11 cellular contexts compared by ENCODE assay signal in the genomic region with DNA sequence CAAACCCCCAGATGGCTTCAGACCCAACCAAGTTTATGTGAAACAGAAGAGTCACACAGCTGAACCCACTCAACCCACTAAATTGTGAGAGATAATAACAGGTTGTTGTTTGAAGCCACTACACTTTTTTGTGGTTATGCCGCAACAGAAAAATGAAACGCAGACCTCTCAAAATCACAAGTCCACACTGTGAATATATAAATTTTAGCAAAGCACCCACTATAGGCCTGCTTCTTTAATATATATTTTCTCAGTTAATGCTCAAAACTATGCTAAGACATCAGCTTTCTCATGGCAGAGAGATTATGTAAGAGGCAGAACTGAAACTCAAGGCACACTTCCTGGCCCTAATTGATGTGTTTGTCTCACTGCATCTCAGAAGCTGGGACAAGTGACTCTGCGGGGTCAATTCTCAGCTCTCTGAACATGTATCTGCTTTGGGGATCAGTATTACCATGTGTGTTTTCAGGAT. TPM values are rescaled to one million over a fixed set of nuclear protein-coding genes. Genes with fewer than 3 reads are reported as not detected.
DNase-seq lines count a peak whose midpoint lies in the region; ATAC-seq, FAIRE-seq and TF ChIP-seq lines count a peak whose summit lies in the region.
"Had no signal": no experiment of that assay in that cellular context is flagged by ENCODE, and none has a peak within 500 bp of the region (broad histone marks: within the 10 kb centered on the region; RNA-seq: fewer than 3 reads in every experiment).

No MANE protein-coding gene starts in this region.

- H3K4me1 Mint-ChIP-seq in IgD-negative memory B cell (peaks cover 63 to 74% (median 67%) of the 10 kb centered on the region in 3 donors), immature natural killer cell (peaks cover 89 to 92% of the 10 kb centered on the region in 2 donors)

- H3K4me3 Mint-ChIP-seq in IgD-negative memory B cell (peak overlapping the region in 3 of 4 donors; percentile 58 to 88 (median 82)), immature natural killer cell (peak overlapping the region; percentile 70 to 79 (median 74))

- no peak overlapping the region for H3K23ac ChIP-seq in trophoblast cell (ENCODE audit: low read length)

- H3K27ac Mint-ChIP-seq in IgD-negative memory B cell (peak overlapping the region; percentile 76 to 96 (median 80)), immature natural killer cell (peak overlapping the region; percentile 82 to 96 (median 88))

- no peak overlapping the region for H2AFZ ChIP-seq in trophoblast cell (ENCODE audit: insufficient read depth, low read length, poor library complexity)

- no peak overlapping the region for H3K18ac ChIP-seq in trophoblast cell (ENCODE audit: low read length)

- H3K27me3 Mint-ChIP-seq in IgD-negative memory B cell (no peaks in the 10 kb centered on the region), immature natural killer cell (ENCODE audit: low read depth in 3 of 3) (peaks cover 0 to 3% (median 1%) of the 10 kb centered on the region in 3 donors)

- no peaks in the 10 kb centered on the region for H3K79me1 ChIP-seq in trophoblast cell (ENCODE audit: low read length)

- no peak overlapping the region for H2BK120ac ChIP-seq in trophoblast cell (ENCODE audit: insufficient read depth, low read length, poor library complexity)

- H3K4me2 ChIP-seq in trophoblast cell (ENCODE audit: low read length), result no peak overlapping the region

- peaks cover 0 to 7% of the 10 kb centered on the region in 2 experiments for H3K4me1 ChIP-seq in trophoblast cell (ENCODE audit: control insufficient read depth in 1 of 2, insufficient read depth in 2 of 2, low read length in 2 of 2)
- H3K4me1 ChIP-seq: SJSA1 had no signal

- H3K36me3 ChIP-seq in trophoblast cell (ENCODE audit: control insufficient read depth in 1 of 2, insufficient read depth in 2 of 2, low read length in 2 of 2), result no peaks in the 10 kb centered on the region
- H3K36me3 ChIP-seq: SJSA1 had no signal

- H4K91ac ChIP-seq in trophoblast cell (ENCODE audit: low read depth, low read length), result no peak overlapping the region

- peak; percentile 93 for FAIRE-seq in GM18507 (lab: Jason Lieb, UNC)

- no peaks in the 10 kb centered on the region for H3K36me3 Mint-ChIP-seq in IgD-negative memory B cell
- H3K36me3 Mint-ChIP-seq in immature natural killer cell, result peaks cover 0 to 3% (median 0%) of the 10 kb centered on the region in 3 donors

- H2BK12ac ChIP-seq in trophoblast cell (ENCODE audit: low read length), result no peak overlapping the region

- H2AK5ac ChIP-seq in trophoblast cell (ENCODE audit: low read length), result no peak overlapping the region

- no peak overlapping the region for H3K14ac ChIP-seq in trophoblast cell (ENCODE audit: low read length)

- peaks cover 0 to 3% (median 0%) of the 10 kb centered on the region in 3 donors for H3K9me3 Mint-ChIP-seq in IgD-negative memory B cell
- H3K9me3 Mint-ChIP-seq in immature natural killer cell, result no peaks in the 10 kb centered on the region

- H3K79me2 ChIP-seq in trophoblast cell (ENCODE audit: control insufficient read depth, insufficient read depth, low read length, poor library complexity), result no peaks in the 10 kb centered on the region

- no peaks in the 10 kb centered on the region for H3K27me3 ChIP-seq in trophoblast cell (ENCODE audit: insufficient read depth, low read length)
- H3K27me3 ChIP-seq: SJSA1 had no signal

- no peaks in the 10 kb centered on the region for H3K9me3 ChIP-seq in trophoblast cell (ENCODE audit: insufficient read depth, low read depth, low read length)
- H3K9me3 ChIP-seq: SJSA1 had no signal

- DNase-seq in GM18507 (ENCODE audit: extremely low spot score, insufficient read length, low read depth) (no peak), immature natural killer cell (peak; percentile 32 to 51 (median 41)), erythroblast (lab: John Stamatoyannopoulos, UW) (no peak), COR-L47 (lab: John Stamatoyannopoulos, UW) (no peak), trophoblast cell (no peak), dedifferentiated amniotic fluid mesenchymal stem cell (ENCODE audit: extremely low spot score) (no peak)
- DNase-seq: caudate nucleus; stimulated activated CD4-positive, alpha-beta T cell treated with anti-CD3 and anti-CD28 coated beads, Interleukin-4, amount 100 ng/mL, for 1 hour had no signal

- WGBS in trophoblast cell (ENCODE audit: extremely low coverage, insufficient coverage, insufficient read length), result no CpG with 5 or more reads among the region's 3 CpGs

- H3K27ac ChIP-seq in trophoblast cell (ENCODE audit: low read depth, low read length), result no peak overlapping the region
- H3K27ac ChIP-seq: SJSA1 had no signal

- no peak overlapping the region for H2BK5ac ChIP-seq in trophoblast cell (ENCODE audit: low read depth, low read length, poor library complexity)

- H4K8ac ChIP-seq in trophoblast cell (ENCODE audit: low read depth, low read length), result no peak overlapping the region

- no peak for TF ChIP-seq POLR2A in erythroblast (IDR thresholded peaks at IDR 0.05; ENCODE audit: low read length)

- no peak overlapping the region for H3K9ac ChIP-seq in trophoblast cell (ENCODE audit: low read length)

- H3K4me3 ChIP-seq in trophoblast cell (ENCODE audit: low read depth, low read length), result no peak overlapping the region
- H3K4me3 ChIP-seq: SJSA1 had no signal

- H3K4ac ChIP-seq in trophoblast cell (ENCODE audit: low read depth, low read length), result no peak overlapping the region

- no peak overlapping the region for H4K12ac ChIP-seq in trophoblast cell (ENCODE audit: low read depth, low read length)

- peak; percentile 35 for ATAC-seq in GM21528 (IDR thresholded peaks at IDR 0.05; ENCODE audit: low FRiP score, unreplicated experiment)

RNA-seq across cellular contexts. Expression of a gene that starts 27.7 kb away (rescaled TPM):
- polyA plus RNA-seq in IgD-negative memory B cell (6.0 TPM), immature natural killer cell (10 to 100 TPM in 1 of 3 donors, 1 to 10 TPM in 2; 5.5 to 13.8 (median 6.2) TPM)
- 1.2 and 1.3 TPM in 2 replicates for polyA plus RNA-seq in trophoblast cell (2013)

RNA-seq across cellular contexts. Expression of a gene that starts 57.8 kb away (rescaled TPM):
- 5.6 TPM for polyA plus RNA-seq in IgD-negative memory B cell
- polyA plus RNA-seq in immature natural killer cell, result 1 to 10 TPM; 2.2 to 3.9 (median 2.9) TPM
- 4.0 and 5.0 TPM in 2 replicates for polyA plus RNA-seq in trophoblast cell (2013)

Comparison
In these comparisons a context has a peak if more than half of its experiments do, and no peak if none do; other contexts are left out.
1. DNase-seq: peak in immature natural killer cell (3 of 3); none in GM18507 (single experiment), erythroblast (0 of 2), COR-L47 (single experiment), trophoblast cell (0 of 2) and dedifferentiated amniotic fluid mesenchymal stem cell (single experiment).